10 cellular contexts compared by ENCODE assay signal in genomic region chr5:150082364-150082763, GRCh38. TPM values are rescaled to one million over a fixed set of nuclear protein-coding genes. Genes with fewer than 3 reads are reported as not detected.
DNase-seq lines count a peak whose midpoint lies in the region; ATAC-seq, FAIRE-seq and TF ChIP-seq lines count a peak whose summit lies in the region.
"Had no signal": no experiment of that assay in that cellular context is flagged by ENCODE, and none has a peak within 500 bp of the region (broad histone marks: within the 10 kb centered on the region; RNA-seq: fewer than 3 reads in every experiment).

No MANE protein-coding gene starts in this region.

- H3K9me3 ChIP-seq in thoracic aorta = no peaks in the 10 kb centered on the region

- no peaks in the 10 kb centered on the region for H3K27me3 Mint-ChIP-seq in dendritic cell treated with granulocyte-macrophage colony-stimulating factor and Interleukin-4, amounts not matched to agents 40 ng/mL and 50 ng/mL, for 4 days

- H3K27ac Mint-ChIP-seq in dendritic cell treated with granulocyte-macrophage colony-stimulating factor and Interleukin-4, amounts not matched to agents 40 ng/mL and 50 ng/mL, for 4 days = no peak overlapping the region

- no peaks in the 10 kb centered on the region for H3K36me3 ChIP-seq in thoracic aorta

- DNase-seq in cardiac septum (ENCODE audit: low spot score) (peak; percentile 60), Right ventricle myocardium inferior (ENCODE audit: missing footprints) (no peak), thoracic aorta (ENCODE audit: low spot score) (no peak), D721Med (ENCODE audit: insufficient read length, low spot score) (no peak), posterior cingulate gyrus (no peak)
- DNase-seq: NCI-H446 treated with DMSO at 0.1 percent for 48 hours had no signal

- H3K4me1 ChIP-seq in thoracic aorta (ENCODE audit: control insufficient read depth in 1 of 2, low read depth in 2 of 2) = peaks cover 2 to 6% of the 10 kb centered on the region in 2 donors

- ATAC-seq in Right ventricle myocardium inferior (no peak), HG02943 (IDR thresholded peaks at IDR 0.05; ENCODE audit: low read depth, unreplicated experiment) (peak; percentile 19), thoracic aorta (ENCODE audit: insufficient number of reproducible peaks, low FRiP score, low read depth) (no peak), HG03039 (IDR thresholded peaks at IDR 0.05; ENCODE audit: unreplicated experiment) (no peak)

- H3K27me3 ChIP-seq in thoracic aorta (replicated peaks; ENCODE audit: insufficient read depth) = no peaks in the 10 kb centered on the region

- H3K27ac ChIP-seq in thoracic aorta = peak overlapping the region in 1 of 2 donors; percentile 30

- intact Hi-C loops in cardiac septum (cut with DNase I) (no loop called here), Right ventricle myocardium inferior (cut with DNase I) (no loop called here), posterior cingulate gyrus (cut with DNase I) (no loop called here)
- intact Hi-C loops in dendritic cell treated with granulocyte-macrophage colony-stimulating factor and Interleukin-4, amounts not matched to agents 40 ng/mL and 50 ng/mL, for 4 days (cut with micrococcal nuclease) = loop anchor here (5.0 kb wide), 1 partner anchor 40 kb away; no protein-coding TSS in a partner anchor

- no peaks in the 10 kb centered on the region for H3K9me3 Mint-ChIP-seq in dendritic cell treated with granulocyte-macrophage colony-stimulating factor and Interleukin-4, amounts not matched to agents 40 ng/mL and 50 ng/mL, for 4 days

- H3K4me3 Mint-ChIP-seq in dendritic cell treated with granulocyte-macrophage colony-stimulating factor and Interleukin-4, amounts not matched to agents 40 ng/mL and 50 ng/mL, for 4 days = peak overlapping the region; percentile 98

- FAIRE-seq in D721Med (lab: Jason Lieb, UNC) = no peak
- FAIRE-seq: astrocyte had no signal

- TF ChIP-seq CTCF in thoracic aorta (IDR thresholded peaks at IDR 0.05) = no peak
- no peak for TF ChIP-seq CTCF in D721Med (IDR thresholded peaks at IDR 0.05; ENCODE audit: insufficient read depth, missing control alignments)

- H3K4me3 ChIP-seq in thoracic aorta = peak overlapping the region; percentile 65

- no peaks in the 10 kb centered on the region for H3K36me3 Mint-ChIP-seq in dendritic cell treated with granulocyte-macrophage colony-stimulating factor and Interleukin-4, amounts not matched to agents 40 ng/mL and 50 ng/mL, for 4 days (ENCODE audit: low read depth)

- H3K4me1 Mint-ChIP-seq in dendritic cell treated with granulocyte-macrophage colony-stimulating factor and Interleukin-4, amounts not matched to agents 40 ng/mL and 50 ng/mL, for 4 days (ENCODE audit: low read depth) = peaks cover 22% of the 10 kb centered on the region

RNA-seq across cellular contexts. Expression of gene CSF1R, which starts 4.0 kb away (rescaled TPM):
- 11.9 TPM for total RNA-seq in cardiac septum
- total RNA-seq in Right ventricle myocardium inferior = 21.9 TPM
- 10 to 100 TPM; 76.3 to 98.6 TPM for total RNA-seq in thoracic aorta
